17 cellular contexts compared by ENCODE assay signal in genomic region chr4:169236901-169237626, GRCh38. TPM values are rescaled to one million over a fixed set of nuclear protein-coding genes. Genes with fewer than 3 reads are reported as not detected.
DNase-seq lines count a peak whose midpoint lies in the region; ATAC-seq and TF ChIP-seq lines count a peak whose summit lies in the region.
"Had no signal": no experiment of that assay in that cellular context is flagged by ENCODE, and none has a peak within 500 bp of the region (broad histone marks: within the 10 kb centered on the region; RNA-seq: fewer than 3 reads in every experiment).

No MANE protein-coding gene starts in this region.

- H3K9me3 ChIP-seq in adrenal gland (replicated peaks in 1 of 3): no peaks in the 10 kb centered on the region
- H3K9me3 ChIP-seq: SK-N-SH, stomach had no signal

- H3K27ac ChIP-seq in coronary artery (peak overlapping the region in 1 of 2 donors; percentile 4), adrenal gland (no peak overlapping the region)

- no peaks in the 10 kb centered on the region for H3K36me3 ChIP-seq in adrenal gland (replicated peaks in 1 of 2)
- H3K36me3 ChIP-seq: stomach had no signal

- CTCF ChIA-PET in Calu3 (lab: Charles Lee): no interaction called here

- H3K4me3 Mint-ChIP-seq in Calu3 (ENCODE audit: low read depth, unreplicated experiment) (no peak overlapping the region), nephron progenitor cell (no peak overlapping the region)
- H3K4me3 Mint-ChIP-seq: CD8-positive, alpha-beta T cell had no signal

- H3K27me3 Mint-ChIP-seq in Calu3 (ENCODE audit: unreplicated experiment) (no peaks in the 10 kb centered on the region), nephron progenitor cell (ENCODE audit: low read depth, poor library complexity) (no peaks in the 10 kb centered on the region)

- no peaks in the 10 kb centered on the region for H3K27me3 ChIP-seq in adrenal gland
- H3K27me3 ChIP-seq: stomach had no signal

- H3K27ac Mint-ChIP-seq in Calu3 (ENCODE audit: unreplicated experiment) (peak overlapping the region; percentile 63), nephron progenitor cell (peak overlapping the region; percentile 90)
- H3K27ac Mint-ChIP-seq: CD8-positive, alpha-beta T cell had no signal

- no peak for DNase-seq in Calu3
- DNase-seq in NCI-H226: peak; percentile 2
- DNase-seq in coronary artery (ENCODE audit: low spot score): no peak
- no peak for DNase-seq in nephron progenitor cell
- no peak for DNase-seq in adrenal gland
- DNase-seq in erythroblast (lab: John Stamatoyannopoulos, UW): no peak
- DNase-seq: CD8-positive, alpha-beta T cell; effector CD8-positive, alpha-beta T cell; HCEC 1CT; NCI-H1048; SK-N-SH; stimulated activated CD4-positive, alpha-beta T cell treated with anti-CD3 and anti-CD28 coated beads, Interleukin-2, amount 100 ng/mL, for 24 hours; stomach had no signal

- WGBS in adrenal gland, 4 donors: 58 to 68% (median 62%) methylated on average over 6 of the region's 6 CpGs

- TF ChIP-seq CTCF in Calu3 (IDR thresholded peaks at IDR 0.05; ENCODE audit: unreplicated experiment): no peak
- no peak for TF ChIP-seq CTCF in coronary artery (IDR thresholded peaks at IDR 0.05)
- no peak for TF ChIP-seq CTCF in nephron progenitor cell (IDR thresholded peaks at IDR 0.05)
- no peak for TF ChIP-seq CTCF in adrenal gland (IDR thresholded peaks at IDR 0.05)

- no TSS peak for BruUV-seq in Calu3 (replicated peaks; lab: Mats Ljungman, UMichigan)

- TF ChIP-seq POLR2A in adrenal gland (IDR thresholded peaks at IDR 0.05): no peak
- no peak for TF ChIP-seq POLR2A in erythroblast (IDR thresholded peaks at IDR 0.05; ENCODE audit: low read length)

- peaks cover 55% of the 10 kb centered on the region for H3K4me1 Mint-ChIP-seq in Calu3 (ENCODE audit: low read depth, unreplicated experiment)
- H3K4me1 Mint-ChIP-seq in nephron progenitor cell: peaks cover 46% of the 10 kb centered on the region

- H3K9me3 Mint-ChIP-seq in Calu3 (ENCODE audit: low read depth, unreplicated experiment) (no peaks in the 10 kb centered on the region), nephron progenitor cell (peaks cover under 1% of the 10 kb centered on the region)
- H3K9me3 Mint-ChIP-seq: CD8-positive, alpha-beta T cell had no signal

- H3K4me1 ChIP-seq in adrenal gland (replicated peaks in 1 of 2): peaks cover 0 to 28% of the 10 kb centered on the region in 2 donors

- ATAC-seq in GM19463 (IDR thresholded peaks at IDR 0.05; ENCODE audit: unreplicated experiment): no peak
- no peak for ATAC-seq in GM21576 (IDR thresholded peaks at IDR 0.05; ENCODE audit: unreplicated experiment)
- ATAC-seq: activated CD4-positive, CD25-positive, alpha-beta regulatory T cell treated with anti-CD3 and anti-CD28 coated beads, Interleukin-2, amount 50 U/mL, for 24 hours; CD8-positive, alpha-beta T cell; Panc1 had no signal

- H3K4me3 ChIP-seq in coronary artery (peak overlapping the region; percentile 12), adrenal gland (no peak overlapping the region)
- H3K4me3 ChIP-seq: stomach had no signal

- H3K36me3 Mint-ChIP-seq in Calu3 (ENCODE audit: insufficient read depth, unreplicated experiment) (peaks cover 42% of the 10 kb centered on the region), nephron progenitor cell (ENCODE audit: low read depth) (peaks cover 18% of the 10 kb centered on the region)
- H3K36me3 Mint-ChIP-seq: CD8-positive, alpha-beta T cell had no signal

- intact Hi-C loops in Calu3 (cut with micrococcal nuclease; ENCODE audit: unreplicated experiment): no loop called here
- intact Hi-C loops in adrenal gland (cut with DNase I): no loop called here

RNA-seq across cellular contexts. Expression of gene SH3RF1, which starts 33.7 kb away (rescaled TPM):
- total RNA-seq in Calu3 (2022): 64.6 and 70.1 TPM in 2 replicates
- total RNA-seq in adrenal gland: 10 to 100 TPM in 5 of 8 donors, 1 to 10 TPM in 3; 7.0 to 19.3 (median 10.5) TPM
- polyA plus RNA-seq in adrenal gland: 1 to 10 TPM; 1.8 to 5.7 (median 2.2) TPM
- total RNA-seq: CD8-positive, alpha-beta T cell had no signal
